8 cellular contexts compared by ENCODE assay signal in the genomic region with DNA sequence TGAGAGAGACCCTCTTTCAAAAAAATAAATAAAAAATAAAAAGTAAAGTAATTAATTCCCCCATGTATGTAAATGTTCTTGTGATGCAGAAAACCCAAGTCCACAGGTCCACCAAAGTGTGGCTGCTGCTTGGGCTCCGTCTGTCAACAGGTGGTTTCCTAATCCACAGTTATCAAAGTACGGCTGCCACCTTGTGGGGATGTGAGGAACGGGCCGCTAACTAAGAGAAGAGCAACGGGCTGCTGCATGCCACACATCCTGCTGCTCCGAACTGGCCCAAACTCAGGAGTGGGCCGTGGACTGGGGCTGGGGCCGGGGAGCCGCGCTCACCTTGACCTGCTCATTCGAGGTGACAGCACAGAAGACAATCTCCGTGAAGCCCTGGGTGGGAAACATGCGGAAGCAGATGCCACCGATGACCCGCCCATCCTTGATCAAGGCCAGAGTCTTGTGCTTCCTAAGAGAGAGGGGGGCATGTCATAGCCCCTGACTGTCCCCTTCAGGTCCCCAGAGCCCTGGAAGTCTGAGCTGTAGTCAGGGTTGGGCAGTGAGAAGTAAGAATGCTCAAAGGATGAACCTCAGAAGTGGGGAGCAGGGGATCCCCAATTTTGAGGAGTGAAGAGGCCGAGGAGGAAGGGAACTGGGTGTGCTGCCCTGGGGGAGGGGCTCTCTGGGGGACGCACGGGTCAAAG. TPM values are rescaled to one million over a fixed set of nuclear protein-coding genes. Genes with fewer than 3 reads are reported as not detected.
DNase-seq lines count a peak whose midpoint lies in the region; ATAC-seq and TF ChIP-seq lines count a peak whose summit lies in the region.

No MANE protein-coding gene starts in this region.

- no peak for ATAC-seq in thoracic aorta (ENCODE audit: insufficient number of reproducible peaks, low FRiP score, low read depth)

- no peak overlapping the region for H3K27ac ChIP-seq in SJCRH30
- no peak overlapping the region for H3K27ac ChIP-seq in osteoblast (ENCODE audit: low read depth, low read length)
- H3K27ac ChIP-seq in thoracic aorta, result no peak overlapping the region

- H2AFZ ChIP-seq in osteoblast (ENCODE audit: low read length), result no peak overlapping the region

- peak; percentile 82 for TF ChIP-seq CTCF in foreskin fibroblast (IDR thresholded peaks at IDR 0.05; ENCODE audit: low read depth, low read length)
- TF ChIP-seq CTCF in osteoblast (IDR thresholded peaks at IDR 0.05; ENCODE audit: extremely low read depth, low read depth, low read length), result peak; percentile 79
- peak; percentile 85 for TF ChIP-seq CTCF in thoracic aorta (IDR thresholded peaks at IDR 0.05)

- H3K9me3 ChIP-seq in SJCRH30 (replicated peaks), result no peaks in the 10 kb centered on the region
- H3K9me3 ChIP-seq in osteoblast (ENCODE audit: low read depth, low read length), result no peaks in the 10 kb centered on the region
- H3K9me3 ChIP-seq in thoracic aorta, result no peaks in the 10 kb centered on the region

- no peak overlapping the region for H3K4me2 ChIP-seq in osteoblast (ENCODE audit: insufficient read depth, low read length)

- DNase-seq in EH (ENCODE audit: low read depth) (peak; percentile 81), MV-4-11 (lab: John Stamatoyannopoulos, UW) (peak; percentile 71), SJCRH30 (peak; percentile 79 to 89), foreskin fibroblast (peak; percentile 67 to 90), osteoblast (ENCODE audit: insufficient read length, low spot score, missing footprints) (peak; percentile 98), thoracic aorta (ENCODE audit: low spot score) (peak; percentile 64), cortex of kidney (lab: John Stamatoyannopoulos, UW) (no peak)
- DNase-seq in activated T-helper 9 cell treated with anti-CD3 and anti-CD28 coated beads, Interleukin-2, amount 50 U/mL, for 16 hours (ENCODE audit: low read depth), result peak; percentile 69

- no peaks in the 10 kb centered on the region for H3K27me3 ChIP-seq in SJCRH30
- H3K27me3 ChIP-seq in osteoblast (ENCODE audit: insufficient read depth, low read length), result no peaks in the 10 kb centered on the region
- H3K27me3 ChIP-seq in thoracic aorta (replicated peaks; ENCODE audit: insufficient read depth), result no peaks in the 10 kb centered on the region

- H3K79me2 ChIP-seq in osteoblast (ENCODE audit: insufficient read depth, low read length), result peaks cover 3% of the 10 kb centered on the region

- H4K20me1 ChIP-seq in osteoblast (ENCODE audit: insufficient read depth, low read length), result peaks cover 6% of the 10 kb centered on the region

- peaks cover 8% of the 10 kb centered on the region; the same call in 1 of the 2 replicates for H3K4me1 ChIP-seq in SJCRH30
- peaks cover 16% of the 10 kb centered on the region for H3K4me1 ChIP-seq in osteoblast (ENCODE audit: insufficient read depth, low read length)
- H3K4me1 ChIP-seq in thoracic aorta (ENCODE audit: control insufficient read depth in 1 of 2, low read depth in 2 of 2), result peaks cover 14 to 19% of the 10 kb centered on the region in 2 donors

- no peak overlapping the region for H3K4me3 ChIP-seq in SJCRH30
- no peak overlapping the region for H3K4me3 ChIP-seq in foreskin fibroblast (ENCODE audit: low read depth in 1 of 2, low read length in 2 of 2)
- H3K4me3 ChIP-seq in osteoblast (ENCODE audit: insufficient read depth, low read length), result no peak overlapping the region
- no peak overlapping the region for H3K4me3 ChIP-seq in thoracic aorta

- H3K36me3 ChIP-seq in SJCRH30 (peaks cover 11% of the 10 kb centered on the region), osteoblast (ENCODE audit: insufficient read depth, low read length) (peaks cover 26% of the 10 kb centered on the region), thoracic aorta (no peaks in the 10 kb centered on the region)

RNA-seq across cellular contexts. Expression of a gene that starts 4.3 kb away (rescaled TPM):
- 23.5 and 27.2 TPM in 2 replicates for total RNA-seq in SJCRH30 (2014; rRNA removed; shearing (Covaris generic))
- total RNA-seq in osteoblast (8.3 and 9.0 TPM in 2 replicates), thoracic aorta (10 to 100 TPM; 26.4 to 31.3 TPM)

RNA-seq across cellular contexts. Expression of a gene that starts 4.3 kb away (rescaled TPM):
- total RNA-seq in SJCRH30 (2014; rRNA removed; shearing (Covaris generic)), result 0.12 TPM in 1 of 2 replicates, not detected in the other
- total RNA-seq in osteoblast (18.5 and 23.0 TPM in 2 replicates), thoracic aorta (10 to 100 TPM; 13.7 to 18.5 TPM)

RNA-seq across cellular contexts. Expression of a gene that starts 5.8 kb away (rescaled TPM):
- 0.28 and 0.32 TPM in 2 replicates for total RNA-seq in SJCRH30 (2014; rRNA removed; shearing (Covaris generic))
- total RNA-seq in osteoblast, result not detected in 2 replicates
- not detected for total RNA-seq in thoracic aorta

RNA-seq across cellular contexts. Expression of a gene that starts 18.6 kb away (rescaled TPM):
- total RNA-seq in SJCRH30 (2014; rRNA removed; shearing (Covaris generic)), result 1.3 and 1.5 TPM in 2 replicates
- total RNA-seq in osteoblast, result not detected in 2 replicates
- not detected for total RNA-seq in thoracic aorta

RNA-seq across cellular contexts. Expression of a gene that starts 37.9 kb away (rescaled TPM):
- total RNA-seq in SJCRH30 (2014; rRNA removed; shearing (Covaris generic)), result 90.2 and 91.1 TPM in 2 replicates
- 80.0 and 90.5 TPM in 2 replicates for total RNA-seq in osteoblast
- total RNA-seq in thoracic aorta, result 100 to 1,000 TPM in 1 of 2 donors, 10 to 100 TPM in 1; 89.2 to 158 TPM

Comparison
In these comparisons a context has a peak if more than half of its experiments do, and no peak if none do; other contexts are left out.
1. RNA of a gene that starts 4.3 kb away (total RNA-seq): 13.7 to 18.5 TPM in thoracic aorta and 18.5 to 23.0 TPM in osteoblast; 0.12 TPM in SJCRH30; every median in the first group is over 10 times any median in the second.
2. Peak in every context shown above with its lines, with median percentiles within 50 percentile points of each other: CTCF ChIP-seq.